Comparison of ENCODE assay signal across 1 cellular context in the genomic region with DNA sequence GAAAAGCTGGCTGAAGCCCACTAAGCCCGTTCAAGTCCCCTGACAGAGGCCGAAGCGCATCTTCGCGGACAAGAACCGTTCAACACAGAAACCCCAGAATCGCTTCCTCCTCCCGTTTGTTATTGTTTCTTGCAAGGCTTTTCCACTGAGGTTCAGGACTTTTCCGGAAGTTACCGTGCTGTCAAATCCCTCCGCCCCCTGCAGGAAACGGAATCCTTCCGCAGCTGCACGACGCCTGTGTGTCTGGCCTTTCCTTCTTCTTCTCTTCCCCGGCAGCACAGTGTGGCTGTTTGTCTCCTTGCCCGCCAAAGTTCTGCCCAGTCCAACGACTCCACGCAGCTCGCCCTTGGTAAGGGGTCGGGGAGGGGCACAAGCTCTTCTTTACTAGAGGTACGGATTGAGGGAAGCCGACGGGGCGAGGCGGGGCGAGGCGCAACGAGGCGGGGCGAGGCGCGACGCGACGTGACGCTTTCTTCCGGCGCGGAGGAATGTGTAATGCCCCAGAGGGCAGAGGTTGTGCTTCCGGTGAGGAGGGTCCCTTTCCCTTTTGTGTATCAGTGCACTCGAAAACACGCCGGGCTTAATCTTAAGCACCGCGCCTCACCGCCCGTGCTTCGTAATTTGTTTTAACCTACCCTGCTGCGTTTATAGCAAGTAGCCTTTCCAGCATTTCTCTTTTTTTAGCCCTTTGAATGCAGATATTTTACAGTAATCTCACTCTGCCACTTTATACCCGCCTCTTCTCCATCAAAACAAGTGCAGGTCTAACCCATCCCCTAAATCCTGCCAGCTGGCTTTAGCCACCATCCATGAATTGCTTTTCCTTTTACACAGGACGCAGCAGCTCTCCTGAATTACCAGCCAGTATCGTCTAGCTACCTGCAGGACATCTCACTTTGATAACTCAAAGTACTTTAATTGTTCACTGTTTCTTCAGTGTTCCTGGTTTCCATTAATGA.
TF ChIP-seq lines count a peak whose summit lies in the region.

Gene KDM5A (minus strand): TSS at position 183 of the 959 bp plus-strand sequence. CDS start 229 bp downstream, outside the sequence.

TF ChIP-seq in K562, 482 proteins besides CTCF, POLR2A, EP300 and RAD21 (continued from another document and continues in another):
- TF ChIP-seq, protein P1, sequence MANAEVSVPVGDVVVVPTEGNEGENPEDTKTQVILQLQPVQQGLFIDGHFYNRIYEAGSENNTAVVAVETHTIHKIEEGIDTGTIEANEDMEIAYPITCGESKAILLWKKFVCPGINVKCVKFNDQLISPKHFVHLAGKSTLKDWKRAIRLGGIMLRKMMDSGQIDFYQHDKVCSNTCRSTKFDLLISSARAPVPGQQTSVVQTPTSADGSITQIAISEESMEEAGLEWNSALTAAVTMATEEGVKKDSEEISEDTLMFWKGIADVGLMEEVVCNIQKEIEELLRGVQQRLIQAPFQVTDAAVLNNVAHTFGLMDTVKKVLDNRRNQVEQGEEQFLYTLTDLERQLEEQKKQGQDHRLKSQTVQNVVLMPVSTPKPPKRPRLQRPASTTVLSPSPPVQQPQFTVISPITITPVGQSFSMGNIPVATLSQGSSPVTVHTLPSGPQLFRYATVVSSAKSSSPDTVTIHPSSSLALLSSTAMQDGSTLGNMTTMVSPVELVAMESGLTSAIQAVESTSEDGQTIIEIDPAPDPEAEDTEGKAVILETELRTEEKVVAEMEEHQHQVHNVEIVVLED (CRISPR knock-in tag; IDR thresholded peaks at IDR 0.05), result no peak
- no peak for TF ChIP-seq FUS (optimal IDR thresholded peaks at IDR 0.05; ENCODE audit: low read depth, low read length)
- TF ChIP-seq RBBP5 (IDR thresholded peaks at IDR 0.05; ENCODE audit: borderline replicate concordance, insufficient read depth, low read length, poor library complexity, severe bottlenecking), result peak; percentile 76
- TF ChIP-seq LARP7 (IDR thresholded peaks at IDR 0.05), result no peak
- peak; percentile 67 for TF ChIP-seq TAF7 (tag; IDR thresholded peaks at IDR 0.05)
- TF ChIP-seq ILK (tag; IDR thresholded peaks at IDR 0.05; ENCODE audit: borderline replicate concordance, low read depth), result no peak
- TF ChIP-seq, protein P2, sequence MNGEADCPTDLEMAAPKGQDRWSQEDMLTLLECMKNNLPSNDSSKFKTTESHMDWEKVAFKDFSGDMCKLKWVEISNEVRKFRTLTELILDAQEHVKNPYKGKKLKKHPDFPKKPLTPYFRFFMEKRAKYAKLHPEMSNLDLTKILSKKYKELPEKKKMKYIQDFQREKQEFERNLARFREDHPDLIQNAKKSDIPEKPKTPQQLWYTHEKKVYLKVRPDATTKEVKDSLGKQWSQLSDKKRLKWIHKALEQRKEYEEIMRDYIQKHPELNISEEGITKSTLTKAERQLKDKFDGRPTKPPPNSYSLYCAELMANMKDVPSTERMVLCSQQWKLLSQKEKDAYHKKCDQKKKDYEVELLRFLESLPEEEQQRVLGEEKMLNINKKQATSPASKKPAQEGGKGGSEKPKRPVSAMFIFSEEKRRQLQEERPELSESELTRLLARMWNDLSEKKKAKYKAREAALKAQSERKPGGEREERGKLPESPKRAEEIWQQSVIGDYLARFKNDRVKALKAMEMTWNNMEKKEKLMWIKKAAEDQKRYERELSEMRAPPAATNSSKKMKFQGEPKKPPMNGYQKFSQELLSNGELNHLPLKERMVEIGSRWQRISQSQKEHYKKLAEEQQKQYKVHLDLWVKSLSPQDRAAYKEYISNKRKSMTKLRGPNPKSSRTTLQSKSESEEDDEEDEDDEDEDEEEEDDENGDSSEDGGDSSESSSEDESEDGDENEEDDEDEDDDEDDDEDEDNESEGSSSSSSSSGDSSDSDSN (IDR thresholded peaks at IDR 0.05; ENCODE audit: borderline replicate concordance in 1 of 2, low read depth in 2 of 2, low read length in 2 of 2), result 0 out of 4 replicates have a peak, but pooled peaks of 1 of the 2 experiments have one; percentile 27
- TF ChIP-seq ZFP30 (CRISPR knock-in tag; IDR thresholded peaks at IDR 0.05; ENCODE audit: borderline replicate concordance), result no peak
- TF ChIP-seq, protein P3, sequence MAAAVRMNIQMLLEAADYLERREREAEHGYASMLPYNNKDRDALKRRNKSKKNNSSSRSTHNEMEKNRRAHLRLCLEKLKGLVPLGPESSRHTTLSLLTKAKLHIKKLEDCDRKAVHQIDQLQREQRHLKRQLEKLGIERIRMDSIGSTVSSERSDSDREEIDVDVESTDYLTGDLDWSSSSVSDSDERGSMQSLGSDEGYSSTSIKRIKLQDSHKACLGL (CRISPR knock-in tag; IDR thresholded peaks at IDR 0.05; ENCODE audit: borderline replicate concordance, poor library complexity, severe bottlenecking), result no peak
- no peak for TF ChIP-seq MEIS2 (IDR thresholded peaks at IDR 0.05; ENCODE audit: partially characterized antibody)
- TF ChIP-seq, protein P4, sequence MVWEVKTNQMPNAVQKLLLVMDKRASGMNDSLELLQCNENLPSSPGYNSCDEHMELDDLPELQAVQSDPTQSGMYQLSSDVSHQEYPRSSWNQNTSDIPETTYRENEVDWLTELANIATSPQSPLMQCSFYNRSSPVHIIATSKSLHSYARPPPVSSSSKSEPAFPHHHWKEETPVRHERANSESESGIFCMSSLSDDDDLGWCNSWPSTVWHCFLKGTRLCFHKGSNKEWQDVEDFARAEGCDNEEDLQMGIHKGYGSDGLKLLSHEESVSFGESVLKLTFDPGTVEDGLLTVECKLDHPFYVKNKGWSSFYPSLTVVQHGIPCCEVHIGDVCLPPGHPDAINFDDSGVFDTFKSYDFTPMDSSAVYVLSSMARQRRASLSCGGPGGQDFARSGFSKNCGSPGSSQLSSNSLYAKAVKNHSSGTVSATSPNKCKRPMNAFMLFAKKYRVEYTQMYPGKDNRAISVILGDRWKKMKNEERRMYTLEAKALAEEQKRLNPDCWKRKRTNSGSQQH (CRISPR knock-in tag; IDR thresholded peaks at IDR 0.05), result no peak
- TF ChIP-seq ZNF24 (IDR thresholded peaks at IDR 0.05), result no peak; the same call in 1 of the 2 replicates
- TF ChIP-seq U2AF2 (optimal IDR thresholded peaks at IDR 0.05; ENCODE audit: low read depth, low read length), result no peak
- TF ChIP-seq RAD51 (IDR thresholded peaks at IDR 0.05; ENCODE audit: borderline replicate concordance, low read depth), result no peak
- TF ChIP-seq, protein P5, sequence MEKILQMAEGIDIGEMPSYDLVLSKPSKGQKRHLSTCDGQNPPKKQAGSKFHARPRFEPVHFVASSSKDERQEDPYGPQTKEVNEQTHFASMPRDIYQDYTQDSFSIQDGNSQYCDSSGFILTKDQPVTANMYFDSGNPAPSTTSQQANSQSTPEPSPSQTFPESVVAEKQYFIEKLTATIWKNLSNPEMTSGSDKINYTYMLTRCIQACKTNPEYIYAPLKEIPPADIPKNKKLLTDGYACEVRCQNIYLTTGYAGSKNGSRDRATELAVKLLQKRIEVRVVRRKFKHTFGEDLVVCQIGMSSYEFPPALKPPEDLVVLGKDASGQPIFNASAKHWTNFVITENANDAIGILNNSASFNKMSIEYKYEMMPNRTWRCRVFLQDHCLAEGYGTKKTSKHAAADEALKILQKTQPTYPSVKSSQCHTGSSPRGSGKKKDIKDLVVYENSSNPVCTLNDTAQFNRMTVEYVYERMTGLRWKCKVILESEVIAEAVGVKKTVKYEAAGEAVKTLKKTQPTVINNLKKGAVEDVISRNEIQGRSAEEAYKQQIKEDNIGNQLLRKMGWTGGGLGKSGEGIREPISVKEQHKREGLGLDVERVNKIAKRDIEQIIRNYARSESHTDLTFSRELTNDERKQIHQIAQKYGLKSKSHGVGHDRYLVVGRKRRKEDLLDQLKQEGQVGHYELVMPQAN (IDR thresholded peaks at IDR 0.05; ENCODE audit: borderline replicate concordance), result peak; percentile 72; the same call in 1 of the 2 replicates
- no peak for TF ChIP-seq HNRNPH1 (optimal IDR thresholded peaks at IDR 0.05; ENCODE audit: low read depth, low read length)
- TF ChIP-seq HCFC1 (IDR thresholded peaks at IDR 0.05; ENCODE audit: low read depth, low read length), result peak; percentile 78
- no peak for TF ChIP-seq TCF7 (IDR thresholded peaks at IDR 0.05; ENCODE audit: borderline replicate concordance)
- TF ChIP-seq CLOCK (CRISPR knock-in tag; IDR thresholded peaks at IDR 0.05; ENCODE audit: borderline replicate concordance), result no peak
- TF ChIP-seq KLF13 (tag; IDR thresholded peaks at IDR 0.05; ENCODE audit: borderline replicate concordance, low read depth), result 0 out of 2 replicates have a peak, but pooled peaks have one; percentile 32
- peak; percentile 35 for TF ChIP-seq ZFX (CRISPR knock-in tag; IDR thresholded peaks at IDR 0.05)
- peak; percentile 29 to 86; a peak in 1 of 4 replicates for TF ChIP-seq SIN3A (IDR thresholded peaks at IDR 0.05; ENCODE audit: borderline replicate concordance in 2 of 2, control insufficient read depth in 1 of 2, low read depth in 2 of 2, low read length in 2 of 2)
- TF ChIP-seq KDM1A (IDR thresholded peaks at IDR 0.05), result no peak
- TF ChIP-seq, protein P6, sequence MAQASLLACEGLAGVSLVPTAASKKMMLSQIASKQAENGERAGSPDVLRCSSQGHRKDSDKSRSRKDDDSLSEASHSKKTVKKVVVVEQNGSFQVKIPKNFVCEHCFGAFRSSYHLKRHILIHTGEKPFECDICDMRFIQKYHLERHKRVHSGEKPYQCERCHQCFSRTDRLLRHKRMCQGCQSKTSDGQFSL (CRISPR knock-in tag; IDR thresholded peaks at IDR 0.05), result peak; percentile 87
- TF ChIP-seq, protein P6 (tag; IDR thresholded peaks at IDR 0.05), result peak in 1 of 2 experiments; percentile 40; a peak in 1 of 4 replicates
- no peak for TF ChIP-seq ZNF253 (CRISPR knock-in tag; conservative IDR thresholded peaks at IDR 0.05)
- peak; percentile 73 for TF ChIP-seq PCBP1 (IDR thresholded peaks at IDR 0.05; ENCODE audit: low read depth, low read length, poor library complexity, severe bottlenecking)
- TF ChIP-seq, protein P7, sequence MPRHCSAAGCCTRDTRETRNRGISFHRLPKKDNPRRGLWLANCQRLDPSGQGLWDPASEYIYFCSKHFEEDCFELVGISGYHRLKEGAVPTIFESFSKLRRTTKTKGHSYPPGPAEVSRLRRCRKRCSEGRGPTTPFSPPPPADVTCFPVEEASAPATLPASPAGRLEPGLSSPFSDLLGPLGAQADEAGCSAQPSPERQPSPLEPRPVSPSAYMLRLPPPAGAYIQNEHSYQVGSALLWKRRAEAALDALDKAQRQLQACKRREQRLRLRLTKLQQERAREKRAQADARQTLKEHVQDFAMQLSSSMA (CRISPR knock-in tag; IDR thresholded peaks at IDR 0.05), result no peak
- TF ChIP-seq PHF8 (IDR thresholded peaks at IDR 0.05; ENCODE audit: borderline replicate concordance, low read length), result peak; percentile 67
- peak; percentile 98 for TF ChIP-seq NR2C1 (IDR thresholded peaks at IDR 0.05)
- peak; percentile 99 for TF ChIP-seq NR2C1 (tag; IDR thresholded peaks at IDR 0.05)
- TF ChIP-seq RBM39 (optimal IDR thresholded peaks at IDR 0.05; ENCODE audit: low read depth, low read length), result no peak
- no peak for TF ChIP-seq MYNN (IDR thresholded peaks at IDR 0.05)
- TF ChIP-seq MYNN (CRISPR knock-in tag; IDR thresholded peaks at IDR 0.05), result no peak
- TF ChIP-seq, protein P8, sequence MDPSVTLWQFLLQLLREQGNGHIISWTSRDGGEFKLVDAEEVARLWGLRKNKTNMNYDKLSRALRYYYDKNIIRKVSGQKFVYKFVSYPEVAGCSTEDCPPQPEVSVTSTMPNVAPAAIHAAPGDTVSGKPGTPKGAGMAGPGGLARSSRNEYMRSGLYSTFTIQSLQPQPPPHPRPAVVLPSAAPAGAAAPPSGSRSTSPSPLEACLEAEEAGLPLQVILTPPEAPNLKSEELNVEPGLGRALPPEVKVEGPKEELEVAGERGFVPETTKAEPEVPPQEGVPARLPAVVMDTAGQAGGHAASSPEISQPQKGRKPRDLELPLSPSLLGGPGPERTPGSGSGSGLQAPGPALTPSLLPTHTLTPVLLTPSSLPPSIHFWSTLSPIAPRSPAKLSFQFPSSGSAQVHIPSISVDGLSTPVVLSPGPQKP (CRISPR knock-in tag; IDR thresholded peaks at IDR 0.05), result no peak
- TF ChIP-seq NFIX (CRISPR knock-in tag; IDR thresholded peaks at IDR 0.05; ENCODE audit: low read depth), result no peak
- TF ChIP-seq EHMT2 (IDR thresholded peaks at IDR 0.05), result no peak
- TF ChIP-seq CHD2 (IDR thresholded peaks at IDR 0.05; ENCODE audit: low read depth, low read length), result peak; percentile 90
- peak; percentile 94 for TF ChIP-seq MTA1 (IDR thresholded peaks at IDR 0.05; ENCODE audit: borderline replicate concordance)
